26 cellular contexts compared by ENCODE assay signal in genomic region chr4:121936101-121936500, GRCh38. TPM values are rescaled to one million over a fixed set of nuclear protein-coding genes. Genes with fewer than 3 reads are reported as not detected.
DNase-seq lines count a peak whose midpoint lies in the region; ATAC-seq, FAIRE-seq and TF ChIP-seq lines count a peak whose summit lies in the region.
"Had no signal": no experiment of that assay in that cellular context is flagged by ENCODE, and none has a peak within 500 bp of the region (broad histone marks: within the 10 kb centered on the region; RNA-seq: fewer than 3 reads in every experiment).

No MANE protein-coding gene starts in this region.

- no peak for TF ChIP-seq POLR2A in testis (IDR thresholded peaks at IDR 0.05)

- H3K36me3 ChIP-seq in cardiac muscle cell (no peaks in the 10 kb centered on the region), adipocyte (ENCODE audit: control insufficient read depth, insufficient read depth, low read length, severe bottlenecking) (no peaks in the 10 kb centered on the region), testis (ENCODE audit: low read depth, missing control alignments) (no peaks in the 10 kb centered on the region)
- H3K36me3 ChIP-seq: BE2C; BLaER1 treated with 17β-estradiol and CSF1 and Interleukin-3, amounts not matched to agents 10 nM and 100 nM had no signal

- intact Hi-C loops in Right ventricle myocardium inferior (cut with DNase I) = no loop called here
- intact Hi-C loops in testis (cut with DNase I; ENCODE audit: low total_unique reads) = no loop called here

- no peak for DNase-seq in cardiac muscle cell (ENCODE audit: low read depth in 1 of 2, low spot score in 1 of 2)
- DNase-seq in Right ventricle myocardium inferior (ENCODE audit: missing footprints) = no peak
- DNase-seq in adipocyte (ENCODE audit: low read depth) = peak; percentile 2
- DNase-seq in fibroblast of peridontal ligament (ENCODE audit: extremely low read depth) = peak; percentile 11
- DNase-seq in GM20000 (ENCODE audit: low spot score) = no peak
- DNase-seq in testis = no peak
- no peak for DNase-seq in D721Med (ENCODE audit: insufficient read length, low spot score)
- no peak for DNase-seq in NCI-H446 (lab: John Stamatoyannopoulos, UW)
- DNase-seq: AML-193; BE2C; Calu3; CD4-positive, alpha-beta memory T cell; COR-L47; DMS153; DND-41; EL; GDM1; H9 had no signal

- no peaks in the 10 kb centered on the region for H3K27me3 ChIP-seq in cardiac muscle cell
- H3K27me3 ChIP-seq in adipocyte (replicated peaks; ENCODE audit: control insufficient read depth, insufficient read depth, low read length) = peaks cover 4% of the 10 kb centered on the region
- H3K27me3 ChIP-seq in testis = no peaks in the 10 kb centered on the region
- H3K27me3 ChIP-seq: BE2C; BLaER1 treated with 17β-estradiol and CSF1 and Interleukin-3, amounts not matched to agents 10 nM and 100 nM had no signal

- peaks cover 47% of the 10 kb centered on the region for H3K4me1 ChIP-seq in cardiac muscle cell (ENCODE audit: low read depth)
- peaks cover 3% of the 10 kb centered on the region for H3K4me1 ChIP-seq in adipocyte (ENCODE audit: control insufficient read depth, insufficient read depth, low read length)
- H3K4me1 ChIP-seq in testis = peaks cover 5% of the 10 kb centered on the region
- H3K4me1 ChIP-seq: BE2C; BLaER1 treated with 17β-estradiol and CSF1 and Interleukin-3, amounts not matched to agents 10 nM and 100 nM had no signal

- H3K9ac ChIP-seq in adipocyte (ENCODE audit: low read length) = no peak overlapping the region
- H3K9ac ChIP-seq: BLaER1 treated with 17β-estradiol and CSF1 and Interleukin-3, amounts not matched to agents 10 nM and 100 nM had no signal

- TF ChIP-seq CTCF in cardiac muscle cell (IDR thresholded peaks at IDR 0.05; ENCODE audit: low read depth, low read length) = no peak
- TF ChIP-seq CTCF in GM20000 (IDR thresholded peaks at IDR 0.05; ENCODE audit: extremely low read depth, missing control alignments) = no peak
- TF ChIP-seq CTCF in testis (IDR thresholded peaks at IDR 0.05) = no peak
- no peak for TF ChIP-seq CTCF in D721Med (IDR thresholded peaks at IDR 0.05; ENCODE audit: insufficient read depth, missing control alignments)

- FAIRE-seq in D721Med (lab: Jason Lieb, UNC) = no peak
- FAIRE-seq: A204.1, GM12878, GM19239 had no signal

- 53 to 63% methylated on average over 4 of the region's 4 CpGs for WGBS in testis, 2 donors

- no peak for ATAC-seq in Right ventricle myocardium inferior
- ATAC-seq: GM12878, GM23338, HCT116 had no signal

- H3K27ac ChIP-seq in cardiac muscle cell (peak overlapping the region; percentile 92), testis (no peak overlapping the region)
- H3K27ac ChIP-seq: 22Rv1; BLaER1 treated with 17β-estradiol and CSF1 and Interleukin-3, amounts not matched to agents 10 nM and 100 nM had no signal

- H3K4me3 ChIP-seq in cardiac muscle cell (no peak overlapping the region), adipocyte (ENCODE audit: low read length) (no peak overlapping the region), testis (no peak overlapping the region)
- H3K4me3 ChIP-seq: BLaER1 treated with 17β-estradiol and CSF1 and Interleukin-3, amounts not matched to agents 10 nM and 100 nM; GM12878; GM23338 had no signal

- H3K9me3 ChIP-seq in cardiac muscle cell (ENCODE audit: low read depth) = no peaks in the 10 kb centered on the region
- no peaks in the 10 kb centered on the region for H3K9me3 ChIP-seq in adipocyte (ENCODE audit: control insufficient read depth, low read length)
- no peaks in the 10 kb centered on the region for H3K9me3 ChIP-seq in testis
- H3K9me3 ChIP-seq: BE2C had no signal

RNA-seq across cellular contexts. Expression of gene TRPC3, which starts 15.8 kb away (rescaled TPM):
- total RNA-seq in cardiac muscle cell = 51.2 and 54.1 TPM in 2 replicates
- polyA plus RNA-seq in cardiac muscle cell = 46.8 and 48.7 TPM in 2 replicates
- total RNA-seq in Right ventricle myocardium inferior = 0.14 TPM
- 1 to 10 TPM; 1.9 to 3.7 TPM for total RNA-seq in testis
- 0.57 TPM for polyA plus RNA-seq in testis (ENCODE audit: insufficient read depth, low read depth, low replicate concordance)
- total RNA-seq: Calu3; CD4-positive, alpha-beta memory T cell; GM12878 had no signal
- polyA plus RNA-seq: CD14-positive monocyte; CD4-positive, alpha-beta memory T cell; GM12878 had no signal

Comparison
In these comparisons a context has a peak if more than half of its experiments do, and no peak if none do; other contexts are left out.
1. RNA of gene TRPC3, which starts 15.8 kb away (total RNA-seq): 51.2 to 54.1 TPM in cardiac muscle cell; 1.9 to 3.7 TPM in testis and 0.14 TPM in Right ventricle myocardium inferior (single experiment); every median in the first group is over 10 times any median in the second.
2. DNase-seq: peak in adipocyte (single experiment) and fibroblast of peridontal ligament (single experiment); none in cardiac muscle cell (0 of 2), Right ventricle myocardium inferior (single experiment), GM20000 (single experiment), testis (single experiment), D721Med (single experiment) and NCI-H446 (0 of 2).